Comparison of ENCODE assay signal across 18 cellular contexts in the genomic region with DNA sequence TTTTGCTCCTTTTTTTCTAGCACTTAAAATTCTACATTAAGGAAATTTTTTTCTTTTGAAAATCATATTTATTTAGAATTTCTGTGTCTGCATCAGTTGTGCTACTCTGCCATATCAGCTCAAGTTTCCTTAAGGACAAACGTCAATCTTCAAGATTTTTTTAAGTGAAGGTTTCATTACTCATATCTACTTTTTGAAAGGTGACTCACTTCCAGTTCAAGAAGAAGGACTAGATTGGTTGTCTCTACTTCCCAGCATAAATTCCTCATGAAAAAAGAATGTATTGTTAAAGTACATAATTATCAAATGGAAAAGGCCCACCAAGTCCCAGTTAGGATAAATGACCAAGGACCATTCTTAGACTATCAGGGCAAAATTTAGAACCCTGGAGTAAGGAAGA.
DNase-seq lines count a peak whose midpoint lies in the region; ATAC-seq, FAIRE-seq and TF ChIP-seq lines count a peak whose summit lies in the region.
"Had no signal": no experiment of that assay in that cellular context is flagged by ENCODE, and none has a peak within 500 bp of the region (broad histone marks: within the 10 kb centered on the region; RNA-seq: fewer than 3 reads in every experiment).

No MANE protein-coding gene starts in this region.

- TF ChIP-seq POLR2A in gastroesophageal sphincter (IDR thresholded peaks at IDR 0.05): no peak

- no peaks in the 10 kb centered on the region for H3K9me3 ChIP-seq in gastroesophageal sphincter

- no peaks in the 10 kb centered on the region for H3K27me3 Mint-ChIP-seq in effector memory CD8-positive, alpha-beta T cell
- H3K27me3 Mint-ChIP-seq: B cell; CD4-positive, alpha-beta memory T cell; IgD-negative memory B cell had no signal

- H3K27ac Mint-ChIP-seq in effector memory CD8-positive, alpha-beta T cell: no peak overlapping the region
- H3K27ac Mint-ChIP-seq: B cell; CD4-positive, alpha-beta memory T cell; H9; HFFc6; IgD-negative memory B cell had no signal

- no peak overlapping the region for H3K4me3 ChIP-seq in epithelial cell of esophagus (ENCODE audit: low read length)
- H3K4me3 ChIP-seq in gastroesophageal sphincter: no peak overlapping the region

- CTCF ChIA-PET in RWPE1 (lab: Yijun Ruan, JAX): no interaction called here

- POLR2A ChIA-PET in RWPE1 (lab: Yijun Ruan, JAX; ENCODE audit: low non-redundant PET): no interaction called here

- no peak overlapping the region for H3K4me3 Mint-ChIP-seq in effector memory CD8-positive, alpha-beta T cell
- H3K4me3 Mint-ChIP-seq: B cell; CD4-positive, alpha-beta memory T cell; H9; HFFc6; IgD-negative memory B cell had no signal

- FAIRE-seq in urothelium cell line (lab: Jason Lieb, UNC): no peak
- FAIRE-seq: A204.1, G401.6, GM12891 had no signal

- TF ChIP-seq CTCF in RWPE1 (conservative IDR thresholded peaks at IDR 0.05; ENCODE audit: low read depth) (no peak), epithelial cell of esophagus (IDR thresholded peaks at IDR 0.05; ENCODE audit: insufficient read depth, low read depth, low read length, missing control alignments) (no peak), gastroesophageal sphincter (IDR thresholded peaks at IDR 0.05) (no peak)

- no peaks in the 10 kb centered on the region for H3K4me1 Mint-ChIP-seq in effector memory CD8-positive, alpha-beta T cell (ENCODE audit: low read depth in 2 of 2)
- H3K4me1 Mint-ChIP-seq: B cell; CD4-positive, alpha-beta memory T cell; H9; IgD-negative memory B cell had no signal

- ATAC-seq in gastroesophageal sphincter: no peak
- ATAC-seq in effector memory CD8-positive, alpha-beta T cell (replicated peaks): no peak

- no peaks in the 10 kb centered on the region for H3K4me1 ChIP-seq in gastroesophageal sphincter

- no peak overlapping the region for H3K27ac ChIP-seq in RWPE1
- no peak overlapping the region for H3K27ac ChIP-seq in gastroesophageal sphincter
- H3K27ac ChIP-seq: C4-2B had no signal

- no peak for TF ChIP-seq EP300 in gastroesophageal sphincter (IDR thresholded peaks at IDR 0.05)

- DNase-seq in HT1080 (ENCODE audit: low read depth) (peak; percentile 75), RWPE1 (ENCODE audit: low spot score) (peak; percentile 2), epithelial cell of esophagus (ENCODE audit: low read depth) (peak; percentile 48), urothelium cell line (ENCODE audit: low spot score) (peak; percentile 2), C1 segment of cervical spinal cord (lab: John Stamatoyannopoulos, UW) (no peak)
- no peak for DNase-seq in effector memory CD8-positive, alpha-beta T cell
- DNase-seq: CD4-positive, alpha-beta memory T cell; DMS79; GOT3; H9; HFFc6 had no signal

- WGBS in gastroesophageal sphincter (ENCODE audit: low coverage in 1 of 2), 2 donors: 61% methylated on average over 1 of the region's 1 CpG; no CpG with 5 or more reads in 1 of the 2 donors

- peaks cover 0 to 7% of the 10 kb centered on the region in 2 donors for H3K9me3 Mint-ChIP-seq in effector memory CD8-positive, alpha-beta T cell
- H3K9me3 Mint-ChIP-seq: HFFc6 had no signal

- H3K36me3 Mint-ChIP-seq in effector memory CD8-positive, alpha-beta T cell (ENCODE audit: insufficient read depth): no peaks in the 10 kb centered on the region
- H3K36me3 Mint-ChIP-seq: CD4-positive, alpha-beta memory T cell; IgD-negative memory B cell had no signal

- no peaks in the 10 kb centered on the region for H3K27me3 ChIP-seq in gastroesophageal sphincter

- H3K36me3 ChIP-seq in gastroesophageal sphincter: no peaks in the 10 kb centered on the region

Comparison
In these comparisons a context has a peak if more than half of its experiments do, and no peak if none do; other contexts are left out.
1. DNase-seq: peak in HT1080 (single experiment), RWPE1 (single experiment), epithelial cell of esophagus (single experiment) and urothelium cell line (single experiment); none in effector memory CD8-positive, alpha-beta T cell (0 of 3) and C1 segment of cervical spinal cord (0 of 14).